Comparison of ENCODE assay signal across 1 cellular context in the genomic region with DNA sequence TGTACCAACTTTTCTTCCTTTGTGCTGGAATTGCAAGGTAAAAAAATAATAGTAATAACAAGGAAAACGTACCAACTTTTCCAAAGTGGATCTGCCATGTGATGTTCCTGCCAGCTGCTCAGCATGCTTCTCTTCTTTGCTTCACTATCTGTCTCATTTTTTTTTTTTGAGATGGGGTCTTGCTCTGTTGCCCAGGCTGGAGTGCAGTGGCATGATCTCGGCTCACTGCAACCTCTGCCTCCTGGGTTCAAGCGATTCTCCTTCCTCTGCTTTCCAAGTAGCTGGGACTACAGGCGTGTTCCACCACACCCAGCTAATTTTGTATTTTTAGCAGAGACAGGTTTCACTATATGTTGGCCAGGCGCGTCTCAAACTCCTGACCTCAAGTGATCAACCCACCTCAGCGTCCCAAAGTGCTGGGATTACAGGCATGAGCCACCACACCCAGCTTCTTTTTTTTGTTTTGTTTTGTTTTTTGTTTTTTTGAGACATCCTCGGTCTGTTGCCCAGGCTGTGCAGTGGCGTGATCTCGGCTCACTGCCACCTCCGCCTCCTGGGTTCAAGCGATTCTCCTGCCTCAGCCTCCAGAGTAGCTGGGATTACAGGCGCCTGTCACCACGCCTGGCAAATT.
A peak's percentile ranks its signal among the peaks of the same experiment; 100 is the strongest.
TF ChIP-seq lines count a peak whose summit lies in the region.

No MANE protein-coding gene starts in this region.

TF ChIP-seq in GM12878, 131 proteins besides CTCF, POLR2A, EP300 and RAD21:
- peak; percentile 32; the same call in 1 of the 2 replicates for TF ChIP-seq RUNX3 (IDR thresholded peaks at IDR 0.05; ENCODE audit: low read length)
- peak in 1 of 2 experiments; percentile 16; a peak in 1 of 4 replicates for TF ChIP-seq IKZF2 (IDR thresholded peaks at IDR 0.05)
